Comparison of ENCODE assay signal across 18 cellular contexts in genomic region chr1:1558591-1558990, GRCh38. TPM values are rescaled to one million over a fixed set of nuclear protein-coding genes. Genes with fewer than 3 reads are reported as not detected.
DNase-seq lines count a peak whose midpoint lies in the region; ATAC-seq, FAIRE-seq and TF ChIP-seq lines count a peak whose summit lies in the region.
"Had no signal": no experiment of that assay in that cellular context is flagged by ENCODE, and none has a peak within 500 bp of the region (broad histone marks: within the 10 kb centered on the region; RNA-seq: fewer than 3 reads in every experiment).

No MANE protein-coding gene starts in this region.

- no peaks in the 10 kb centered on the region for H3K9me3 Mint-ChIP-seq in activated naive CD8-positive, alpha-beta T cell treated with anti-CD3 and anti-CD28 coated beads, Interleukin-2, amount 50 U/mL, for 24 hours
- no peaks in the 10 kb centered on the region for H3K9me3 Mint-ChIP-seq in naive thymus-derived CD8-positive, alpha-beta T cell
- H3K9me3 Mint-ChIP-seq: activated T-helper 1 cell treated with anti-CD3 and anti-CD28 coated beads, Interleukin-12 subunit alpha, Interleukin-12 subunit beta, Interleukin-2, Interleukin-4 antibody, amounts not matched to agents 30 ng/mL and 10 ng/mL and 1 ng/mL, durations not matched to agents 14 hours and 24 hours and 36 hours; brain; HFFc6 had no signal

- TF ChIP-seq POLR2A in GM12891 (IDR thresholded peaks at IDR 0.05; ENCODE audit: low read depth, low read length): peak; percentile 15; the same call in 1 of the 2 replicates

- H3K27me3 ChIP-seq in OCI-LY1 (ENCODE audit: insufficient read depth, low read length): no peaks in the 10 kb centered on the region

- no peak for DNase-seq in GM12891 (ENCODE audit: insufficient read length, low spot score)
- DNase-seq in activated naive CD8-positive, alpha-beta T cell treated with anti-CD3 and anti-CD28 coated beads, Interleukin-2, amount 50 U/mL, for 24 hours: no peak
- DNase-seq in naive thymus-derived CD8-positive, alpha-beta T cell: no peak
- no peak for DNase-seq in CD1c-positive myeloid dendritic cell (ENCODE audit: extremely low spot score)
- DNase-seq: DMS79, HFFc6, left colon, NCI-H146, NCI-H526, psoas muscle, SW 1271 had no signal

- H2AFZ ChIP-seq in OCI-LY1 (ENCODE audit: low read length): no peak overlapping the region

- no peaks in the 10 kb centered on the region for H3K9me3 ChIP-seq in OCI-LY1 (ENCODE audit: low read length)
- H3K9me3 ChIP-seq: psoas muscle had no signal

- H3K27ac ChIP-seq in OCI-LY1 (ENCODE audit: low read depth, low read length, poor library complexity, severe bottlenecking): peak overlapping the region; percentile 18
- H3K27ac ChIP-seq: psoas muscle had no signal

- TF ChIP-seq CTCF in OCI-LY1 (IDR thresholded peaks at IDR 0.05; ENCODE audit: low read length): no peak

- ATAC-seq in activated naive CD8-positive, alpha-beta T cell treated with anti-CD3 and anti-CD28 coated beads, Interleukin-2, amount 50 U/mL, for 24 hours: no peak
- ATAC-seq in naive thymus-derived CD8-positive, alpha-beta T cell: no peak
- no peak for ATAC-seq in GM21423 (IDR thresholded peaks at IDR 0.05; ENCODE audit: unreplicated experiment)
- ATAC-seq in GM21381 (IDR thresholded peaks at IDR 0.05; ENCODE audit: unreplicated experiment): no peak
- ATAC-seq: left colon, psoas muscle had no signal

- no peaks in the 10 kb centered on the region for H3K9me2 ChIP-seq in OCI-LY1 (ENCODE audit: low read depth, low read length)

- H3K79me2 ChIP-seq in OCI-LY1 (ENCODE audit: insufficient read depth, low read length): no peaks in the 10 kb centered on the region

- H3K27me3 Mint-ChIP-seq in activated naive CD8-positive, alpha-beta T cell treated with anti-CD3 and anti-CD28 coated beads, Interleukin-2, amount 50 U/mL, for 24 hours: no peaks in the 10 kb centered on the region
- no peaks in the 10 kb centered on the region for H3K27me3 Mint-ChIP-seq in naive thymus-derived CD8-positive, alpha-beta T cell
- H3K27me3 Mint-ChIP-seq: brain had no signal

- peaks cover 11% of the 10 kb centered on the region for H3K36me3 Mint-ChIP-seq in activated naive CD8-positive, alpha-beta T cell treated with anti-CD3 and anti-CD28 coated beads, Interleukin-2, amount 50 U/mL, for 24 hours (ENCODE audit: low read depth)
- H3K36me3 Mint-ChIP-seq in naive thymus-derived CD8-positive, alpha-beta T cell: peaks cover 0 to 35% (median 0%) of the 10 kb centered on the region in 3 donors

- peaks cover 23% of the 10 kb centered on the region for H3K36me3 ChIP-seq in OCI-LY1 (ENCODE audit: insufficient read depth, low read length)

- no peak overlapping the region for H3K9ac ChIP-seq in OCI-LY1 (ENCODE audit: low read length)

- H4K20me1 ChIP-seq in OCI-LY1 (ENCODE audit: insufficient read depth, low read length): no peaks in the 10 kb centered on the region

- peaks cover 23% of the 10 kb centered on the region for H3K4me1 ChIP-seq in OCI-LY1 (ENCODE audit: insufficient read depth, low read length, severe bottlenecking)

- H3K4me3 Mint-ChIP-seq in activated naive CD8-positive, alpha-beta T cell treated with anti-CD3 and anti-CD28 coated beads, Interleukin-2, amount 50 U/mL, for 24 hours: no peak overlapping the region
- no peak overlapping the region for H3K4me3 Mint-ChIP-seq in naive thymus-derived CD8-positive, alpha-beta T cell
- H3K4me3 Mint-ChIP-seq: activated T-helper 1 cell treated with anti-CD3 and anti-CD28 coated beads, Interleukin-12 subunit alpha, Interleukin-12 subunit beta, Interleukin-2, Interleukin-4 antibody, amounts not matched to agents 30 ng/mL and 10 ng/mL and 1 ng/mL, durations not matched to agents 14 hours and 24 hours and 36 hours; brain; HFFc6 had no signal

- no peaks in the 10 kb centered on the region for H3F3A ChIP-seq in OCI-LY1 (ENCODE audit: insufficient read depth, low read length)

- FAIRE-seq in GM12891 (lab: Jason Lieb, UNC): no peak
- FAIRE-seq: colon had no signal

- H3K4me1 Mint-ChIP-seq in activated naive CD8-positive, alpha-beta T cell treated with anti-CD3 and anti-CD28 coated beads, Interleukin-2, amount 50 U/mL, for 24 hours: peaks cover 2% of the 10 kb centered on the region
- H3K4me1 Mint-ChIP-seq in naive thymus-derived CD8-positive, alpha-beta T cell: peaks cover 3 to 12% (median 8%) of the 10 kb centered on the region in 4 donors

- POLR2A ChIA-PET in naive thymus-derived CD8-positive, alpha-beta T cell (lab: Charles Lee): interaction anchor here (1.2 kb wide), 1 partner anchor 10 kb away, joined by 3 read pairs; no protein-coding TSS in a partner anchor

- no peak overlapping the region for H3K4me2 ChIP-seq in OCI-LY1 (ENCODE audit: low read length)

- no peak overlapping the region for H3K4me3 ChIP-seq in OCI-LY1 (ENCODE audit: low read depth, low read length, poor library complexity, severe bottlenecking)
- H3K4me3 ChIP-seq: psoas muscle had no signal

- H3K27ac Mint-ChIP-seq in activated naive CD8-positive, alpha-beta T cell treated with anti-CD3 and anti-CD28 coated beads, Interleukin-2, amount 50 U/mL, for 24 hours: peak overlapping the region; percentile 52
- H3K27ac Mint-ChIP-seq in naive thymus-derived CD8-positive, alpha-beta T cell: peak overlapping the region in 6 of 10 donors; percentile 19 to 46 (median 40)
- H3K27ac Mint-ChIP-seq: activated T-helper 1 cell treated with anti-CD3 and anti-CD28 coated beads, Interleukin-12 subunit alpha, Interleukin-12 subunit beta, Interleukin-2, Interleukin-4 antibody, amounts not matched to agents 30 ng/mL and 10 ng/mL and 1 ng/mL, durations not matched to agents 14 hours and 24 hours and 36 hours; HFFc6 had no signal

TF ChIP-seq in GM12891, 5 proteins besides CTCF, POLR2A, EP300 and RAD21:
- no peak for TF ChIP-seq TAF1 (IDR thresholded peaks at IDR 0.05; ENCODE audit: low read depth, low read length)
- TF ChIP-seq PAX5 (IDR thresholded peaks at IDR 0.05; ENCODE audit: insufficient read depth, low read length, severe bottlenecking): no peak
- TF ChIP-seq POU2F2 (IDR thresholded peaks at IDR 0.05; ENCODE audit: low read depth, low read length): no peak
- TF ChIP-seq POLR2AphosphoS5 (IDR thresholded peaks at IDR 0.05; ENCODE audit: low read depth, low read length): no peak; the same call in 1 of the 2 replicates
- no peak for TF ChIP-seq SPI1 (IDR thresholded peaks at IDR 0.05; ENCODE audit: low read depth, low read length)
TF ChIP-seq in GM12891: peak in this region for 0.

RNA-seq across cellular contexts. Expression of gene SSU72, which starts 16.1 kb away (rescaled TPM):
- polyA plus RNA-seq in GM12891 (2012; ENCODE audit: low read depth, missing spikeins): 81.8 TPM
- total RNA-seq in naive thymus-derived CD8-positive, alpha-beta T cell: 100 to 1,000 TPM; 158 to 162 TPM
- polyA plus RNA-seq in naive thymus-derived CD8-positive, alpha-beta T cell: 100 to 1,000 TPM; 219 to 290 (median 248) TPM

RNA-seq across cellular contexts. Expression of gene TMEM240, which starts 18.2 kb away (rescaled TPM):
- 0.50 TPM for polyA plus RNA-seq in GM12891 (2012; ENCODE audit: low read depth, missing spikeins)
- 1 to 10 TPM; 3.4 TPM for total RNA-seq in naive thymus-derived CD8-positive, alpha-beta T cell
- not detected for polyA plus RNA-seq in naive thymus-derived CD8-positive, alpha-beta T cell
- total RNA-seq: mononuclear cell had no signal

RNA-seq across cellular contexts. Expression of gene FNDC10, which starts 41.3 kb away (rescaled TPM):
- polyA plus RNA-seq in GM12891 (2012; ENCODE audit: low read depth, missing spikeins): 1.1 TPM
- total RNA-seq in naive thymus-derived CD8-positive, alpha-beta T cell: 1 to 10 TPM; 3.7 to 3.8 TPM
- polyA plus RNA-seq in naive thymus-derived CD8-positive, alpha-beta T cell: 1 to 10 TPM in 1 of 3 donors, under 1 TPM in 2; 0.75 to 2.4 (median 0.89) TPM

RNA-seq across cellular contexts. Expression of gene ATAD3A, which starts 46.6 kb away (rescaled TPM):
- polyA plus RNA-seq in GM12891 (2012; ENCODE audit: low read depth, missing spikeins): 26.8 TPM
- 10 to 100 TPM; 24.7 to 27.5 TPM for total RNA-seq in naive thymus-derived CD8-positive, alpha-beta T cell
- polyA plus RNA-seq in naive thymus-derived CD8-positive, alpha-beta T cell: 10 to 100 TPM in 1 of 3 donors, 1 to 10 TPM in 2; 7.7 to 15.3 (median 8.5) TPM

RNA-seq across cellular contexts. Expression of gene MIB2, which starts 56.7 kb away (rescaled TPM):
- 29.4 TPM for polyA plus RNA-seq in GM12891 (2012; ENCODE audit: low read depth, missing spikeins)
- total RNA-seq in naive thymus-derived CD8-positive, alpha-beta T cell: 100 to 1,000 TPM; 109 to 122 TPM
- 10 to 100 TPM; 23.6 to 31.1 (median 27.2) TPM for polyA plus RNA-seq in naive thymus-derived CD8-positive, alpha-beta T cell
